ENCODE assay signal across 13 cellular contexts in the genomic region with DNA sequence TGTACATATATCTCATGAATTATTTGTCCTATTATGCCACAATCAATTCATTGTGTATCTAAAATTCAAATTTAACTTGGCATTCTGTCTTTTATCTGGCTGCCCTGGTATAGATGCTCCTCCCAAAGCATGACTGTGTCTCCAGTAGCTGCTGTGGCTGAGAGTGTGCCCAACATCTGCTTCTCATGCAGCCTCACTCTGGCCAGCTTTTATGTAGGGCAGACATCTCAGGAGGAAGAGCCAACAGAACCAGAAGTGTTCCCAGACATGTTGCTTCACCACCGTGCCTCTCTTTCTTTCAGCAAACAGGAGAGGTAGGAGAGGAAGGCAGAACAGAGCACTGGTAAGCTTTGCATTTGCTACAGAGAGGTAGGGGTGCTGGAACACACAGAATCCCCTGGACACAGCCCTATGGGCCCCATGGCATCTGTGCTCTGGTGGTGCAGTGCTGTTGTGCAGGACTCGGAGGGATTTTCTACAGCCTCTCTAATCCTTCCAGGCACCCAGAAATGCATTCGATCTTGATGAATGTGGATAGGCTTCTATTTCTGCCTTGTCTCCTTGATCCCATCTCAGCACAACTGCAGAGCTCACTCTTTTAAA.
DNase-seq lines count a peak whose midpoint lies in the region; ATAC-seq, FAIRE-seq and TF ChIP-seq lines count a peak whose summit lies in the region.
"Had no signal": no experiment of that assay in that cellular context is flagged by ENCODE, and none has a peak within 500 bp of the region (broad histone marks: within the 10 kb centered on the region; RNA-seq: fewer than 3 reads in every experiment).

No MANE protein-coding gene starts in this region.

- peaks cover 20 to 27% (median 23%) of the 10 kb centered on the region in 3 donors for H3K4me1 ChIP-seq in pancreas
- H3K4me1 ChIP-seq: heart right ventricle had no signal

- no peaks in the 10 kb centered on the region for H3K9me3 ChIP-seq in pancreas
- H3K9me3 ChIP-seq: heart right ventricle, stomach had no signal

- ATAC-seq in pancreas (peak in 3 of 4 donors; percentile 39 to 57 (median 54)), HG03159 (IDR thresholded peaks at IDR 0.05; ENCODE audit: unreplicated experiment) (no peak), HG03280 (IDR thresholded peaks at IDR 0.05; ENCODE audit: unreplicated experiment) (no peak), HG02798 (IDR thresholded peaks at IDR 0.05; ENCODE audit: poor library complexity, unreplicated experiment) (no peak)

- H3K4me3 ChIP-seq in BJ (ENCODE audit: low read depth, low read length) = no peak overlapping the region
- no peak overlapping the region for H3K4me3 ChIP-seq in pancreas
- H3K4me3 ChIP-seq: dorsolateral prefrontal cortex, heart right ventricle, stomach had no signal

- TF ChIP-seq CTCF in BJ (IDR thresholded peaks at IDR 0.05; ENCODE audit: insufficient read depth, low read depth, low read length) (no peak), pancreas (IDR thresholded peaks at IDR 0.05) (no peak)

- H3K27me3 ChIP-seq in BJ (ENCODE audit: control insufficient read depth, insufficient read depth, low read length) (no peaks in the 10 kb centered on the region; the same call in 1 of the 2 replicates), pancreas (no peaks in the 10 kb centered on the region)
- H3K27me3 ChIP-seq: heart right ventricle, stomach had no signal

- CTCF ChIA-PET in BJ (lab: Yijun Ruan, JAX) = interaction anchor here (1.9 to 3.1 kb wide), 2 partner anchors 10 to 11 kb away, joined by 7 to 8 read pairs; no protein-coding TSS in a partner anchor

- intact Hi-C loops in pancreas (cut with DNase I) = no loop called here

- no peaks in the 10 kb centered on the region for H3K36me3 ChIP-seq in BJ (ENCODE audit: control insufficient read depth, insufficient read depth, low read length)
- no peaks in the 10 kb centered on the region for H3K36me3 ChIP-seq in pancreas
- H3K36me3 ChIP-seq: heart right ventricle, stomach had no signal

- DNase-seq in BJ (ENCODE audit: low read depth) = peak; percentile 44
- DNase-seq in NCI-H69 (lab: John Stamatoyannopoulos, UW) = peak; percentile 25
- DNase-seq in fibroblast of gingiva (ENCODE audit: low read depth) = peak; percentile 92
- DNase-seq in pancreas = peak in 1 of 6 donors; percentile 11
- no peak for DNase-seq in DMS 273 treated with DMSO at 0.1 percent for 48 hours (lab: John Stamatoyannopoulos, UW)
- DNase-seq: activated CD8-positive, alpha-beta memory T cell treated with anti-CD3 and anti-CD28 coated beads, Interleukin-2, amount 50 U/mL, for 48 hours; heart right ventricle had no signal

- FAIRE-seq in pancreas (lab: Jason Lieb, UNC) = no peak
- FAIRE-seq: TTC549 had no signal

- H3K27ac ChIP-seq in pancreas = peak overlapping the region in 1 of 4 donors; percentile 57
- H3K27ac ChIP-seq: heart right ventricle, stomach had no signal

- 61 to 64% methylated on average over 3 of the region's 3 CpGs for WGBS in pancreas, 2 donors

- POLR2A ChIA-PET in BJ (lab: Charles Lee) = no interaction called here

Comparison
In these comparisons a context has a peak if more than half of its experiments do, and no peak if none do; other contexts are left out.
1. ATAC-seq: peak in pancreas (3 of 4); none in HG03159 (single experiment), HG03280 (single experiment) and HG02798 (single experiment).